2 cellular contexts compared by ENCODE assay signal in the genomic region with DNA sequence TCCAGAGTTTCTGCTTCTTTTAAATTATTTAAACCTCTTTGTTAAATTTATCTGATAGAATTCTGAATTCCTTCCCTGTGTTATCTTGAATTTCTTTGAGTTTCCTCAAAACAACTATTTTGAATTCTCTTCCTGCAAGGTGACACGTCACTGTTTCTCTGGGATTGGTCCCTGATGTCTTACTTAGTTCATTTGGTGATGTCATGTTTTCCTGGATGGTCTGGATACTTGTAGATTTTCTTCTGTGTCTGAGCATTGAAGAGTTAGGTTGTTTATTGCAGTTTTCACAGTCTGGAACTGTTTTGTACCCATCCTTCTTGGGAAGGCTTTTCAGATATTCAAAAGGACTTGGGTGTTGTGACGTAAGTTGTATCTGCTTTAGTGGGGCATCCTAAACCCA.
TF ChIP-seq lines count a peak whose summit lies in the region.

No MANE protein-coding gene starts in this region.

TF ChIP-seq in HepG2, 621 proteins besides CTCF, POLR2A, EP300 and RAD21:
- peak; percentile 91 for TF ChIP-seq CREB1 (IDR thresholded peaks at IDR 0.05)
- TF ChIP-seq CREB1 (CRISPR knock-in tag; IDR thresholded peaks at IDR 0.05), result no peak
- no peak for TF ChIP-seq SUZ12 (IDR thresholded peaks at IDR 0.05; ENCODE audit: low read depth, low read length)
- TF ChIP-seq ATF7 (IDR thresholded peaks at IDR 0.05), result peak; percentile 86
- TF ChIP-seq ATF7 (CRISPR knock-in tag; IDR thresholded peaks at IDR 0.05), result no peak
TF ChIP-seq in HepG2: peak in this region for 2.

TF ChIP-seq in H1, 55 proteins besides CTCF, POLR2A, EP300 and RAD21 (continued from another document):
- TF ChIP-seq SAP30 (IDR thresholded peaks at IDR 0.05; ENCODE audit: insufficient read depth, insufficient replicate concordance, low read length), result no peak
- TF ChIP-seq RBBP5 (IDR thresholded peaks at IDR 0.05; ENCODE audit: borderline replicate concordance, low read depth, low read length), result no peak
- TF ChIP-seq, protein P1, sequence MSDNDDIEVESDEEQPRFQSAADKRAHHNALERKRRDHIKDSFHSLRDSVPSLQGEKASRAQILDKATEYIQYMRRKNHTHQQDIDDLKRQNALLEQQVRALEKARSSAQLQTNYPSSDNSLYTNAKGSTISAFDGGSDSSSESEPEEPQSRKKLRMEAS (IDR thresholded peaks at IDR 0.05), result no peak
- no peak for TF ChIP-seq FOSL1 (IDR thresholded peaks at IDR 0.05; ENCODE audit: insufficient read depth, low read depth, low read length)
- no peak for TF ChIP-seq JUND (IDR thresholded peaks at IDR 0.05; ENCODE audit: low read length)
- no peak for TF ChIP-seq TEAD4 (IDR thresholded peaks at IDR 0.05; ENCODE audit: low read depth, low read length)
- TF ChIP-seq SP2 (IDR thresholded peaks at IDR 0.05; ENCODE audit: low read length), result no peak
- TF ChIP-seq HDAC2 (IDR thresholded peaks at IDR 0.05; ENCODE audit: borderline replicate concordance in 1 of 2, low read depth in 2 of 2, low read length in 2 of 2), result no peak
- no peak for TF ChIP-seq TCF12 (IDR thresholded peaks at IDR 0.05; ENCODE audit: low read depth, low read length)
- no peak for TF ChIP-seq CHD2 (IDR thresholded peaks at IDR 0.05; ENCODE audit: low read length)
- no peak for TF ChIP-seq CBX8 (IDR thresholded peaks at IDR 0.05; ENCODE audit: borderline replicate concordance, low read depth, low read length)
- no peak for TF ChIP-seq SIRT6 (IDR thresholded peaks at IDR 0.05; ENCODE audit: low read length)
- no peak for TF ChIP-seq SUZ12 (IDR thresholded peaks at IDR 0.05; ENCODE audit: low read length)
- TF ChIP-seq SP1 (IDR thresholded peaks at IDR 0.05; ENCODE audit: low read depth, low read length), result no peak
- no peak for TF ChIP-seq CHD1 (IDR thresholded peaks at IDR 0.05; ENCODE audit: low read depth, low read length)
TF ChIP-seq in H1: peak in this region for 0.
